In genomic region chr9:135946392-135946994, GRCh38 we compare ENCODE assay signal across 18 cellular contexts.
"Had no signal": no experiment of that assay in that cellular context is flagged by ENCODE, and none has a peak within 500 bp of the region (broad histone marks: within the 10 kb centered on the region; RNA-seq: fewer than 3 reads in every experiment).

No MANE protein-coding gene starts in this region.

- H3K4me3 ChIP-seq: coronary artery, ovary, right lobe of liver, testis, tibial nerve had no signal

- H3K4me1 Mint-ChIP-seq: endodermal cell; immature natural killer cell; neural crest cell; stimulated activated naive CD8-positive, alpha-beta T cell treated with anti-CD3 and anti-CD28 coated beads, Interleukin-15, amount 100 ng/mL, for 72 hours had no signal

- H3K27me3 Mint-ChIP-seq: naive thymus-derived CD8-positive, alpha-beta T cell; progenitor cell of endocrine pancreas; stimulated activated naive B cell treated with anti-CD40 and anti-IgM and Interleukin-4, amounts not matched to agents 10 μg/mL and 1 μg/mL and 100 μg/mL, for 72 hours; stimulated activated naive CD8-positive, alpha-beta T cell treated with anti-CD3 and anti-CD28 coated beads, Interleukin-15, amount 100 ng/mL, for 72 hours had no signal

- ATAC-seq: naive thymus-derived CD8-positive, alpha-beta T cell; right lobe of liver; stimulated activated naive B cell treated with anti-CD40 and anti-IgM and Interleukin-4, amounts not matched to agents 10 μg/mL and 1 μg/mL and 100 μg/mL, for 72 hours; stimulated activated naive CD8-positive, alpha-beta T cell treated with anti-CD3 and anti-CD28 coated beads, Interleukin-15, amount 100 ng/mL, for 72 hours had no signal

- H3K27ac ChIP-seq: coronary artery, ovary, right lobe of liver, testis, tibial nerve had no signal

- H3K36me3 ChIP-seq: ovary had no signal

- H3K4me1 ChIP-seq: right lobe of liver, testis had no signal

- H3K9me3 Mint-ChIP-seq: endodermal cell; immature natural killer cell; naive thymus-derived CD8-positive, alpha-beta T cell; neural crest cell; stimulated activated naive B cell treated with anti-CD40 and anti-IgM and Interleukin-4, amounts not matched to agents 10 μg/mL and 1 μg/mL and 100 μg/mL, for 72 hours; stimulated activated naive CD8-positive, alpha-beta T cell treated with anti-CD3 and anti-CD28 coated beads, Interleukin-15, amount 100 ng/mL, for 72 hours had no signal

- H3K4me3 Mint-ChIP-seq: endodermal cell; immature natural killer cell; naive thymus-derived CD8-positive, alpha-beta T cell; neural crest cell; stimulated activated naive B cell treated with anti-CD40 and anti-IgM and Interleukin-4, amounts not matched to agents 10 μg/mL and 1 μg/mL and 100 μg/mL, for 72 hours; stimulated activated naive CD8-positive, alpha-beta T cell treated with anti-CD3 and anti-CD28 coated beads, Interleukin-15, amount 100 ng/mL, for 72 hours had no signal

- H3K27ac Mint-ChIP-seq: endodermal cell; immature natural killer cell; naive thymus-derived CD8-positive, alpha-beta T cell; progenitor cell of endocrine pancreas; stimulated activated naive B cell treated with anti-CD40 and anti-IgM and Interleukin-4, amounts not matched to agents 10 μg/mL and 1 μg/mL and 100 μg/mL, for 72 hours; stimulated activated naive CD8-positive, alpha-beta T cell treated with anti-CD3 and anti-CD28 coated beads, Interleukin-15, amount 100 ng/mL, for 72 hours had no signal

- DNase-seq: caudate nucleus; effector CD4-positive, alpha-beta T cell; endodermal cell; foreskin melanocyte; immature natural killer cell; naive thymus-derived CD8-positive, alpha-beta T cell; nucleus accumbens; ovary; right lobe of liver; stimulated activated CD4-positive, alpha-beta T cell treated with anti-CD3 and anti-CD28 coated beads, Interleukin-2, amount 100 ng/mL, for 24 hours; stimulated activated CD4-positive, alpha-beta T cell treated with anti-CD3 and anti-CD28 coated beads, Interleukin-4, amount 100 ng/mL, for 4 hours; stimulated activated naive B cell treated with anti-CD40 and anti-IgM and Interleukin-4, amounts not matched to agents 10 μg/mL and 1 μg/mL and 100 μg/mL, for 72 hours; stimulated activated naive CD8-positive, alpha-beta T cell treated with anti-CD3 and anti-CD28 coated beads, Interleukin-15, amount 100 ng/mL, for 72 hours; testis had no signal

- H3K27me3 ChIP-seq: ovary, right lobe of liver, testis, tibial nerve had no signal

- H3K9me3 ChIP-seq: ovary, right lobe of liver, testis, tibial nerve had no signal
